In genomic region chr10:131693766-131694165, GRCh38 we compare ENCODE assay signal across 34 cellular contexts.
"Had no signal": no experiment of that assay in that cellular context is flagged by ENCODE, and none has a peak within 500 bp of the region (broad histone marks: within the 10 kb centered on the region; RNA-seq: fewer than 3 reads in every experiment).

No MANE protein-coding gene starts in this region.

- ATAC-seq: activated CD8-positive, alpha-beta memory T cell treated with anti-CD3 and anti-CD28 coated beads, Interleukin-2, amount 10 ng/mL, durations not matched to agents 7 days and 5 days; body of pancreas had no signal

- H3K9me3 ChIP-seq: ascending aorta, body of pancreas, breast epithelium, MG63, SJCRH30 had no signal

- H3K27ac ChIP-seq: ascending aorta, body of pancreas, breast epithelium, PC-9, RWPE1, SJCRH30, SK-N-MC, WERI-Rb-1 had no signal

- H3K4me3 ChIP-seq: ascending aorta, body of pancreas, breast epithelium, MG63, PC-9, SJCRH30, SK-N-MC had no signal

- H3K27ac Mint-ChIP-seq: activated CD4-positive, alpha-beta memory T cell treated with anti-CD3 and anti-CD28 coated beads, Interleukin-2, amount 10 ng/mL, durations not matched to agents 7 days and 5 days; activated CD8-positive, alpha-beta memory T cell treated with anti-CD3 and anti-CD28 coated beads, Interleukin-2, amount 10 ng/mL, durations not matched to agents 7 days and 5 days; activated naive CD4-positive, alpha-beta T cell treated with anti-CD3 and anti-CD28 coated beads, Interleukin-2, amount 10 ng/mL, durations not matched to agents 7 days and 5 days; activated naive CD8-positive, alpha-beta T cell treated with anti-CD3 and anti-CD28 coated beads for 36 hours had no signal

- H3K27me3 Mint-ChIP-seq: activated CD4-positive, alpha-beta memory T cell treated with anti-CD3 and anti-CD28 coated beads, Interleukin-2, amount 10 ng/mL, durations not matched to agents 7 days and 5 days; activated CD8-positive, alpha-beta memory T cell treated with anti-CD3 and anti-CD28 coated beads, Interleukin-2, amount 10 ng/mL, durations not matched to agents 7 days and 5 days; activated naive CD4-positive, alpha-beta T cell treated with anti-CD3 and anti-CD28 coated beads, Interleukin-2, amount 10 ng/mL, durations not matched to agents 7 days and 5 days had no signal

- H3K9me3 Mint-ChIP-seq: activated naive CD8-positive, alpha-beta T cell treated with anti-CD3 and anti-CD28 coated beads for 36 hours had no signal

- H3K27me3 ChIP-seq: ascending aorta, body of pancreas, MG63, SJCRH30 had no signal

- H3K4me1 ChIP-seq: ascending aorta, body of pancreas, breast epithelium, SJCRH30 had no signal

- H3K4me3 Mint-ChIP-seq: activated CD4-positive, alpha-beta memory T cell treated with anti-CD3 and anti-CD28 coated beads, Interleukin-2, amount 10 ng/mL, durations not matched to agents 7 days and 5 days; activated CD8-positive, alpha-beta memory T cell treated with anti-CD3 and anti-CD28 coated beads, Interleukin-2, amount 10 ng/mL, durations not matched to agents 7 days and 5 days; activated naive CD4-positive, alpha-beta T cell treated with anti-CD3 and anti-CD28 coated beads, Interleukin-2, amount 10 ng/mL, durations not matched to agents 7 days and 5 days; activated naive CD8-positive, alpha-beta T cell treated with anti-CD3 and anti-CD28 coated beads for 36 hours had no signal

- DNase-seq: activated CD4-positive, alpha-beta memory T cell treated with anti-CD3 and anti-CD28 coated beads, Interleukin-2, amount 10 ng/mL, durations not matched to agents 7 days and 5 days; activated CD4-positive, alpha-beta T cell treated with anti-CD3 and anti-CD28 coated beads for 1 hour; activated CD4-positive, alpha-beta T cell treated with anti-CD3 and anti-CD28 coated beads for 48 hours; activated CD4-positive, CD25-positive, alpha-beta regulatory T cell; activated CD8-positive, alpha-beta memory T cell treated with anti-CD3 and anti-CD28 coated beads for 24 hours; activated CD8-positive, alpha-beta memory T cell treated with anti-CD3 and anti-CD28 coated beads, Interleukin-2, amount 10 ng/mL, durations not matched to agents 7 days and 5 days; activated effector memory CD4-positive, alpha-beta T cell treated with Interleukin-2 at 50 U/mL for 16 hours; activated naive CD4-positive, alpha-beta T cell treated with anti-CD3 and anti-CD28 coated beads, Interleukin-2, amount 10 ng/mL, durations not matched to agents 7 days and 5 days; activated naive CD8-positive, alpha-beta T cell treated with anti-CD3 and anti-CD28 coated beads for 36 hours; activated T-cell treated with anti-CD3 and anti-CD28 coated beads, Interleukin-2, amount 50 U/mL, for 48 hours; amniotic stem cell; body of pancreas; caudate nucleus; Kasumi-1; KG1; MG63; NCI-H1048; NCI-H1105 treated with DMSO at 0.1 percent for 48 hours; NCI-H1436; NCI-H1694; NCI-H1930; NCI-H2081 treated with DMSO at 0.1 percent for 48 hours; NCI-H226; NCI-H524 treated with DMSO at 0.1 percent for 48 hours; NCI-H748 treated with DMSO at 0.1 percent for 48 hours; PC-9; Right ventricle myocardium superior; SJCRH30; T1000 had no signal

- H3K36me3 Mint-ChIP-seq: activated CD8-positive, alpha-beta memory T cell treated with anti-CD3 and anti-CD28 coated beads, Interleukin-2, amount 10 ng/mL, durations not matched to agents 7 days and 5 days; activated naive CD4-positive, alpha-beta T cell treated with anti-CD3 and anti-CD28 coated beads, Interleukin-2, amount 10 ng/mL, durations not matched to agents 7 days and 5 days; activated naive CD8-positive, alpha-beta T cell treated with anti-CD3 and anti-CD28 coated beads for 36 hours had no signal

- H3K4me1 Mint-ChIP-seq: activated CD4-positive, alpha-beta memory T cell treated with anti-CD3 and anti-CD28 coated beads, Interleukin-2, amount 10 ng/mL, durations not matched to agents 7 days and 5 days; activated CD8-positive, alpha-beta memory T cell treated with anti-CD3 and anti-CD28 coated beads, Interleukin-2, amount 10 ng/mL, durations not matched to agents 7 days and 5 days; activated naive CD4-positive, alpha-beta T cell treated with anti-CD3 and anti-CD28 coated beads, Interleukin-2, amount 10 ng/mL, durations not matched to agents 7 days and 5 days; activated naive CD8-positive, alpha-beta T cell treated with anti-CD3 and anti-CD28 coated beads for 36 hours had no signal

- H3K36me3 ChIP-seq: ascending aorta, breast epithelium, MG63, SJCRH30, WERI-Rb-1 had no signal
